2 cellular contexts compared by ENCODE assay signal in genomic region chr12:108982621-108983219, GRCh38.
A peak's percentile ranks its signal among the peaks of the same experiment; 100 is the strongest.
TF ChIP-seq lines count a peak whose summit lies in the region.

No MANE protein-coding gene starts in this region.

TF ChIP-seq in HEK293, 187 proteins besides CTCF, POLR2A, EP300 and RAD21 (continues in another document):
- TF ChIP-seq, protein P1, sequence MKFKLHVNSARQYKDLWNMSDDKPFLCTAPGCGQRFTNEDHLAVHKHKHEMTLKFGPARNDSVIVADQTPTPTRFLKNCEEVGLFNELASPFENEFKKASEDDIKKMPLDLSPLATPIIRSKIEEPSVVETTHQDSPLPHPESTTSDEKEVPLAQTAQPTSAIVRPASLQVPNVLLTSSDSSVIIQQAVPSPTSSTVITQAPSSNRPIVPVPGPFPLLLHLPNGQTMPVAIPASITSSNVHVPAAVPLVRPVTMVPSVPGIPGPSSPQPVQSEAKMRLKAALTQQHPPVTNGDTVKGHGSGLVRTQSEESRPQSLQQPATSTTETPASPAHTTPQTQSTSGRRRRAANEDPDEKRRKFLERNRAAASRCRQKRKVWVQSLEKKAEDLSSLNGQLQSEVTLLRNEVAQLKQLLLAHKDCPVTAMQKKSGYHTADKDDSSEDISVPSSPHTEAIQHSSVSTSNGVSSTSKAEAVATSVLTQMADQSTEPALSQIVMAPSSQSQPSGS (tag by site-specific recombination; IDR thresholded peaks at IDR 0.05; ENCODE audit: low read depth), result peak; percentile 3; the same call in 1 of the 2 replicates
- TF ChIP-seq ZNF350 (tag by site-specific recombination; IDR thresholded peaks at IDR 0.05) (no peak), SP3 (tag by site-specific recombination; IDR thresholded peaks at IDR 0.05) (no peak), REST (tag by site-specific recombination; IDR thresholded peaks at IDR 0.05) (no peak), ZNF785 (tag by site-specific recombination; IDR thresholded peaks at IDR 0.05) (0 out of 2 replicates have a peak, but pooled peaks have one; percentile 50), ZFP69B (tag by site-specific recombination; IDR thresholded peaks at IDR 0.05) (no peak), ZNF184 (tag by site-specific recombination; IDR thresholded peaks at IDR 0.05) (no peak), GFI1B (tag by site-specific recombination; IDR thresholded peaks at IDR 0.05) (no peak), GLIS2 (tag by site-specific recombination; IDR thresholded peaks at IDR 0.05) (no peak), ZNF555 (tag by site-specific recombination; conservative IDR thresholded peaks at IDR 0.05) (no peak), KLF9 (tag by site-specific recombination; IDR thresholded peaks at IDR 0.05; ENCODE audit: low read depth) (0 out of 2 replicates have a peak, but pooled peaks have one; percentile 8), ZNF311 (tag by site-specific recombination; IDR thresholded peaks at IDR 0.05; ENCODE audit: borderline replicate concordance) (peak; percentile 52; the same call in 1 of the 2 replicates), ZNF302 (tag by site-specific recombination; IDR thresholded peaks at IDR 0.05; ENCODE audit: low read depth) (no peak), GLI2 (tag by site-specific recombination; IDR thresholded peaks at IDR 0.05; ENCODE audit: borderline replicate concordance, low read depth) (no peak), ZNF626 (tag by site-specific recombination; IDR thresholded peaks at IDR 0.05) (no peak), YY2 (tag by site-specific recombination; IDR thresholded peaks at IDR 0.05) (no peak), REPIN1 (tag by site-specific recombination; IDR thresholded peaks at IDR 0.05; ENCODE audit: low read depth) (no peak)
- TF ChIP-seq, protein P2, sequence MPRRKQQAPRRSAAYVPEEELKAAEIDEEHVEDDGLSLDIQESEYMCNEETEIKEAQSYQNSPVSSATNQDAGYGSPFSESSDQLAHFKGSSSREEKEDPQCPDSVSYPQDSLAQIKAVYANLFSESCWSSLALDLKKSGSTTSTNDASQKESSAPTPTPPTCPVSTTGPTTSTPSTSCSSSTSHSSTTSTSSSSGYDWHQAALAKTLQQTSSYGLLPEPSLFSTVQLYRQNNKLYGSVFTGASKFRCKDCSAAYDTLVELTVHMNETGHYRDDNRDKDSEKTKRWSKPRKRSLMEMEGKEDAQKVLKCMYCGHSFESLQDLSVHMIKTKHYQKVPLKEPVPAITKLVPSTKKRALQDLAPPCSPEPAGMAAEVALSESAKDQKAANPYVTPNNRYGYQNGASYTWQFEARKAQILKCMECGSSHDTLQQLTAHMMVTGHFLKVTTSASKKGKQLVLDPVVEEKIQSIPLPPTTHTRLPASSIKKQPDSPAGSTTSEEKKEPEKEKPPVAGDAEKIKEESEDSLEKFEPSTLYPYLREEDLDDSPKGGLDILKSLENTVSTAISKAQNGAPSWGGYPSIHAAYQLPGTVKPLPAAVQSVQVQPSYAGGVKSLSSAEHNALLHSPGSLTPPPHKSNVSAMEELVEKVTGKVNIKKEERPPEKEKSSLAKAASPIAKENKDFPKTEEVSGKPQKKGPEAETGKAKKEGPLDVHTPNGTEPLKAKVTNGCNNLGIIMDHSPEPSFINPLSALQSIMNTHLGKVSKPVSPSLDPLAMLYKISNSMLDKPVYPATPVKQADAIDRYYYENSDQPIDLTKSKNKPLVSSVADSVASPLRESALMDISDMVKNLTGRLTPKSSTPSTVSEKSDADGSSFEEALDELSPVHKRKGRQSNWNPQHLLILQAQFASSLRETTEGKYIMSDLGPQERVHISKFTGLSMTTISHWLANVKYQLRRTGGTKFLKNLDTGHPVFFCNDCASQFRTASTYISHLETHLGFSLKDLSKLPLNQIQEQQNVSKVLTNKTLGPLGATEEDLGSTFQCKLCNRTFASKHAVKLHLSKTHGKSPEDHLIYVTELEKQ (tag by site-specific recombination; IDR thresholded peaks at IDR 0.05; ENCODE audit: borderline replicate concordance), result 0 out of 2 replicates have a peak, but pooled peaks have one; percentile 6

TF ChIP-seq in K562, 482 proteins besides CTCF, POLR2A, EP300 and RAD21 (continues in another document):
- TF ChIP-seq YBX1 (IDR thresholded peaks at IDR 0.05) (no peak), MAFF (IDR thresholded peaks at IDR 0.05; ENCODE audit: low read length) (no peak), ZKSCAN3 (CRISPR knock-in tag; IDR thresholded peaks at IDR 0.05) (no peak), ZNF253 (CRISPR knock-in tag; conservative IDR thresholded peaks at IDR 0.05) (no peak), BCL6 (CRISPR knock-in tag; IDR thresholded peaks at IDR 0.05) (no peak), ZZZ3 (IDR thresholded peaks at IDR 0.05) (no peak), KDM5B (IDR thresholded peaks at IDR 0.05; ENCODE audit: insufficient replicate concordance, low read depth, low read length) (no peak), TSC22D4 (tag; IDR thresholded peaks at IDR 0.05) (peak; percentile 78), ZNF134 (CRISPR knock-in tag; conservative IDR thresholded peaks at IDR 0.05) (no peak), NFIC (IDR thresholded peaks at IDR 0.05) (no peak), TARDBP (IDR thresholded peaks at IDR 0.05) (no peak), MEIS2 (IDR thresholded peaks at IDR 0.05; ENCODE audit: partially characterized antibody) (no peak), ZNF766 (CRISPR knock-in tag; conservative IDR thresholded peaks at IDR 0.05) (no peak), ZNF316 (IDR thresholded peaks at IDR 0.05) (peak; percentile 19; the same call in 1 of the 2 replicates), CTBP1 (IDR thresholded peaks at IDR 0.05; ENCODE audit: borderline replicate concordance) (no peak), ZNF589 (CRISPR knock-in tag; IDR thresholded peaks at IDR 0.05; ENCODE audit: low read depth) (no peak), NFRKB (IDR thresholded peaks at IDR 0.05; ENCODE audit: low read depth) (no peak), HSF4 (CRISPR knock-in tag; IDR thresholded peaks at IDR 0.05; ENCODE audit: borderline replicate concordance) (no peak), U2AF1 (optimal IDR thresholded peaks at IDR 0.05; ENCODE audit: low read depth, low read length) (no peak), ZNF398 (CRISPR knock-in tag; IDR thresholded peaks at IDR 0.05) (no peak), ATF1 (CRISPR knock-in tag; IDR thresholded peaks at IDR 0.05) (no peak), ATF1 (tag; IDR thresholded peaks at IDR 0.05) (peak; percentile 65; the same call in 1 of the 2 replicates), ZNF583 (CRISPR knock-in tag; IDR thresholded peaks at IDR 0.05) (no peak), POLR2AphosphoS5 (IDR thresholded peaks at IDR 0.05; ENCODE audit: control insufficient read depth, insufficient read depth, low read depth, low read length) (no peak), RUNX1 (IDR thresholded peaks at IDR 0.05; ENCODE audit: low read depth) (no peak), HDGF (IDR thresholded peaks at IDR 0.05) (no peak)
- TF ChIP-seq, protein P3, sequence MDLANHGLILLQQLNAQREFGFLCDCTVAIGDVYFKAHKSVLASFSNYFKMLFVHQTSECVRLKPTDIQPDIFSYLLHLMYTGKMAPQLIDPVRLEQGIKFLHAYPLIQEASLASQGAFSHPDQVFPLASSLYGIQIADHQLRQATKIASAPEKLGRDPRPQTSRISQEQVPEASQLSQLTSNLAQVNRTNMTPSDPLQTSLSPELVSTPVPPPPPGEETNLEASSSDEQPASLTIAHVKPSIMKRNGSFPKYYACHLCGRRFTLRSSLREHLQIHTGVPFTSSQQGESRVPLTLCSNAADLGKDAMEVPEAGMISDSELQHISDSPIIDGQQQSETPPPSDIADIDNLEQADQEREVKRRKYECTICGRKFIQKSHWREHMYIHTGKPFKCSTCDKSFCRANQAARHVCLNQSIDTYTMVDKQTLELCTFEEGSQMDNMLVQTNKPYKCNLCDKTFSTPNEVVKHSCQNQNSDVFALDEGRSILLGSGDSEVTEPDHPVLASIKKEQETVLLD (IDR thresholded peaks at IDR 0.05), result peak; percentile 45
- TF ChIP-seq, protein P4, sequence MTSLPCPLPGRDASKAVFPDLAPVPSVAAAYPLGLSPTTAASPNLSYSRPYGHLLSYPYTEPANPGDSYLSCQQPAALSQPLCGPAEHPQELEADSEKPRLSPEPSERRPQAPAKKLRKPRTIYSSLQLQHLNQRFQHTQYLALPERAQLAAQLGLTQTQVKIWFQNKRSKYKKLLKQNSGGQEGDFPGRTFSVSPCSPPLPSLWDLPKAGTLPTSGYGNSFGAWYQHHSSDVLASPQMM (CRISPR knock-in tag; IDR thresholded peaks at IDR 0.05), result no peak
- TF ChIP-seq, protein P5, sequence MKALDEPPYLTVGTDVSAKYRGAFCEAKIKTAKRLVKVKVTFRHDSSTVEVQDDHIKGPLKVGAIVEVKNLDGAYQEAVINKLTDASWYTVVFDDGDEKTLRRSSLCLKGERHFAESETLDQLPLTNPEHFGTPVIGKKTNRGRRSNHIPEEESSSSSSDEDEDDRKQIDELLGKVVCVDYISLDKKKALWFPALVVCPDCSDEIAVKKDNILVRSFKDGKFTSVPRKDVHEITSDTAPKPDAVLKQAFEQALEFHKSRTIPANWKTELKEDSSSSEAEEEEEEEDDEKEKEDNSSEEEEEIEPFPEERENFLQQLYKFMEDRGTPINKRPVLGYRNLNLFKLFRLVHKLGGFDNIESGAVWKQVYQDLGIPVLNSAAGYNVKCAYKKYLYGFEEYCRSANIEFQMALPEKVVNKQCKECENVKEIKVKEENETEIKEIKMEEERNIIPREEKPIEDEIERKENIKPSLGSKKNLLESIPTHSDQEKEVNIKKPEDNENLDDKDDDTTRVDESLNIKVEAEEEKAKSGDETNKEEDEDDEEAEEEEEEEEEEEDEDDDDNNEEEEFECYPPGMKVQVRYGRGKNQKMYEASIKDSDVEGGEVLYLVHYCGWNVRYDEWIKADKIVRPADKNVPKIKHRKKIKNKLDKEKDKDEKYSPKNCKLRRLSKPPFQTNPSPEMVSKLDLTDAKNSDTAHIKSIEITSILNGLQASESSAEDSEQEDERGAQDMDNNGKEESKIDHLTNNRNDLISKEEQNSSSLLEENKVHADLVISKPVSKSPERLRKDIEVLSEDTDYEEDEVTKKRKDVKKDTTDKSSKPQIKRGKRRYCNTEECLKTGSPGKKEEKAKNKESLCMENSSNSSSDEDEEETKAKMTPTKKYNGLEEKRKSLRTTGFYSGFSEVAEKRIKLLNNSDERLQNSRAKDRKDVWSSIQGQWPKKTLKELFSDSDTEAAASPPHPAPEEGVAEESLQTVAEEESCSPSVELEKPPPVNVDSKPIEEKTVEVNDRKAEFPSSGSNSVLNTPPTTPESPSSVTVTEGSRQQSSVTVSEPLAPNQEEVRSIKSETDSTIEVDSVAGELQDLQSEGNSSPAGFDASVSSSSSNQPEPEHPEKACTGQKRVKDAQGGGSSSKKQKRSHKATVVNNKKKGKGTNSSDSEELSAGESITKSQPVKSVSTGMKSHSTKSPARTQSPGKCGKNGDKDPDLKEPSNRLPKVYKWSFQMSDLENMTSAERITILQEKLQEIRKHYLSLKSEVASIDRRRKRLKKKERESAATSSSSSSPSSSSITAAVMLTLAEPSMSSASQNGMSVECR (CRISPR knock-in tag; IDR thresholded peaks at IDR 0.05), result no peak
- TF ChIP-seq, protein P6, sequence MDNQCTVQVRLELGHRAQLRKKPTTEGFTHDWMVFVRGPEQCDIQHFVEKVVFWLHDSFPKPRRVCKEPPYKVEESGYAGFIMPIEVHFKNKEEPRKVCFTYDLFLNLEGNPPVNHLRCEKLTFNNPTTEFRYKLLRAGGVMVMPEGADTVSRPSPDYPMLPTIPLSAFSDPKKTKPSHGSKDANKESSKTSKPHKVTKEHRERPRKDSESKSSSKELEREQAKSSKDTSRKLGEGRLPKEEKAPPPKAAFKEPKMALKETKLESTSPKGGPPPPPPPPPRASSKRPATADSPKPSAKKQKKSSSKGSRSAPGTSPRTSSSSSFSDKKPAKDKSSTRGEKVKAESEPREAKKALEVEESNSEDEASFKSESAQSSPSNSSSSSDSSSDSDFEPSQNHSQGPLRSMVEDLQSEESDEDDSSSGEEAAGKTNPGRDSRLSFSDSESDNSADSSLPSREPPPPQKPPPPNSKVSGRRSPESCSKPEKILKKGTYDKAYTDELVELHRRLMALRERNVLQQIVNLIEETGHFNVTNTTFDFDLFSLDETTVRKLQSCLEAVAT (IDR thresholded peaks at IDR 0.05), result 0 out of 4 replicates have a peak, but pooled peaks of 1 of the 2 experiments have one; percentile 21
- TF ChIP-seq, protein P7, sequence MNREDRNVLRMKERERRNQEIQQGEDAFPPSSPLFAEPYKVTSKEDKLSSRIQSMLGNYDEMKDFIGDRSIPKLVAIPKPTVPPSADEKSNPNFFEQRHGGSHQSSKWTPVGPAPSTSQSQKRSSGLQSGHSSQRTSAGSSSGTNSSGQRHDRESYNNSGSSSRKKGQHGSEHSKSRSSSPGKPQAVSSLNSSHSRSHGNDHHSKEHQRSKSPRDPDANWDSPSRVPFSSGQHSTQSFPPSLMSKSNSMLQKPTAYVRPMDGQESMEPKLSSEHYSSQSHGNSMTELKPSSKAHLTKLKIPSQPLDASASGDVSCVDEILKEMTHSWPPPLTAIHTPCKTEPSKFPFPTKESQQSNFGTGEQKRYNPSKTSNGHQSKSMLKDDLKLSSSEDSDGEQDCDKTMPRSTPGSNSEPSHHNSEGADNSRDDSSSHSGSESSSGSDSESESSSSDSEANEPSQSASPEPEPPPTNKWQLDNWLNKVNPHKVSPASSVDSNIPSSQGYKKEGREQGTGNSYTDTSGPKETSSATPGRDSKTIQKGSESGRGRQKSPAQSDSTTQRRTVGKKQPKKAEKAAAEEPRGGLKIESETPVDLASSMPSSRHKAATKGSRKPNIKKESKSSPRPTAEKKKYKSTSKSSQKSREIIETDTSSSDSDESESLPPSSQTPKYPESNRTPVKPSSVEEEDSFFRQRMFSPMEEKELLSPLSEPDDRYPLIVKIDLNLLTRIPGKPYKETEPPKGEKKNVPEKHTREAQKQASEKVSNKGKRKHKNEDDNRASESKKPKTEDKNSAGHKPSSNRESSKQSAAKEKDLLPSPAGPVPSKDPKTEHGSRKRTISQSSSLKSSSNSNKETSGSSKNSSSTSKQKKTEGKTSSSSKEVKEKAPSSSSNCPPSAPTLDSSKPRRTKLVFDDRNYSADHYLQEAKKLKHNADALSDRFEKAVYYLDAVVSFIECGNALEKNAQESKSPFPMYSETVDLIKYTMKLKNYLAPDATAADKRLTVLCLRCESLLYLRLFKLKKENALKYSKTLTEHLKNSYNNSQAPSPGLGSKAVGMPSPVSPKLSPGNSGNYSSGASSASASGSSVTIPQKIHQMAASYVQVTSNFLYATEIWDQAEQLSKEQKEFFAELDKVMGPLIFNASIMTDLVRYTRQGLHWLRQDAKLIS (CRISPR knock-in tag; IDR thresholded peaks at IDR 0.05), result no peak
